23 cellular contexts compared by ENCODE assay signal in genomic region chr7:149779502-149779805, GRCh38. TPM values are rescaled to one million over a fixed set of nuclear protein-coding genes. Genes with fewer than 3 reads are reported as not detected.
DNase-seq lines count a peak whose midpoint lies in the region; ATAC-seq, FAIRE-seq and TF ChIP-seq lines count a peak whose summit lies in the region.
"Had no signal": no experiment of that assay in that cellular context is flagged by ENCODE, and none has a peak within 500 bp of the region (broad histone marks: within the 10 kb centered on the region; RNA-seq: fewer than 3 reads in every experiment).

No MANE protein-coding gene starts in this region.

- TF ChIP-seq CTCF in HEK293 (tag by site-specific recombination; IDR thresholded peaks at IDR 0.05) (no peak), chondrocyte (IDR thresholded peaks at IDR 0.05) (no peak), D721Med (IDR thresholded peaks at IDR 0.05; ENCODE audit: insufficient read depth, missing control alignments) (no peak)

- DNase-seq in activated naive CD8-positive, alpha-beta T cell treated with anti-CD3 and anti-CD28 coated beads, Interleukin-2, amount 10 ng/mL, durations not matched to agents 7 days and 5 days, result peak; percentile 27
- DNase-seq in activated naive CD8-positive, alpha-beta T cell treated with anti-CD3 and anti-CD28 coated beads for 36 hours, result no peak
- DNase-seq in chondrocyte (ENCODE audit: low spot score) (peak; percentile 68), D721Med (ENCODE audit: insufficient read length, low spot score) (no peak), Kasumi-1 (lab: John Stamatoyannopoulos, UW) (no peak)
- DNase-seq: Caco-2; CD4-positive, CD25-positive, alpha-beta regulatory T cell; CD8-positive, alpha-beta T cell; DMS 273 treated with DMSO at 0.1 percent for 48 hours; DMS79; EL; GDM1; GOT3 had no signal

- POLR2A ChIA-PET in activated naive CD8-positive, alpha-beta T cell treated with anti-CD3 and anti-CD28 coated beads, Interleukin-2, amount 10 ng/mL, durations not matched to agents 7 days and 5 days (lab: Charles Lee), result no interaction called here
- POLR2A ChIA-PET in HEK293 (lab: Yijun Ruan, JAX), result interaction anchor here (1.4 kb wide), 1 partner anchor 8 kb away, joined by 4 read pairs; no protein-coding TSS in a partner anchor

- no peak for ATAC-seq in activated naive CD8-positive, alpha-beta T cell treated with anti-CD3 and anti-CD28 coated beads, Interleukin-2, amount 10 ng/mL, durations not matched to agents 7 days and 5 days (ENCODE audit: low read depth)
- ATAC-seq: CD8-positive, alpha-beta T cell; GM12878 had no signal

- H3K9me3 Mint-ChIP-seq in activated naive CD8-positive, alpha-beta T cell treated with anti-CD3 and anti-CD28 coated beads, Interleukin-2, amount 10 ng/mL, durations not matched to agents 7 days and 5 days, result no peaks in the 10 kb centered on the region
- H3K9me3 Mint-ChIP-seq in activated naive CD8-positive, alpha-beta T cell treated with anti-CD3 and anti-CD28 coated beads for 36 hours, result no peaks in the 10 kb centered on the region
- H3K9me3 Mint-ChIP-seq in chondrocyte (ENCODE audit: low read depth), result no peaks in the 10 kb centered on the region
- H3K9me3 Mint-ChIP-seq: CD4-positive, CD25-positive, alpha-beta regulatory T cell; CD8-positive, alpha-beta T cell had no signal

- peaks cover 21% of the 10 kb centered on the region for H3K27me3 Mint-ChIP-seq in activated naive CD8-positive, alpha-beta T cell treated with anti-CD3 and anti-CD28 coated beads, Interleukin-2, amount 10 ng/mL, durations not matched to agents 7 days and 5 days
- H3K27me3 Mint-ChIP-seq in activated naive CD8-positive, alpha-beta T cell treated with anti-CD3 and anti-CD28 coated beads for 36 hours, result no peaks in the 10 kb centered on the region
- H3K27me3 Mint-ChIP-seq in chondrocyte (ENCODE audit: low read depth), result no peaks in the 10 kb centered on the region
- H3K27me3 Mint-ChIP-seq: B cell had no signal

- H3K4me1 Mint-ChIP-seq in activated naive CD8-positive, alpha-beta T cell treated with anti-CD3 and anti-CD28 coated beads, Interleukin-2, amount 10 ng/mL, durations not matched to agents 7 days and 5 days, result no peaks in the 10 kb centered on the region
- peaks cover 3% of the 10 kb centered on the region for H3K4me1 Mint-ChIP-seq in activated naive CD8-positive, alpha-beta T cell treated with anti-CD3 and anti-CD28 coated beads for 36 hours
- H3K4me1 Mint-ChIP-seq in chondrocyte (ENCODE audit: low read depth), result peaks cover 4% of the 10 kb centered on the region

- H3K9me3 ChIP-seq in HEK293 (ENCODE audit: control insufficient read depth, insufficient read depth, low read depth, low read length), result no peaks in the 10 kb centered on the region
- H3K9me3 ChIP-seq: BLaER1, Caco-2, HAP-1 had no signal

- H3K36me3 Mint-ChIP-seq in activated naive CD8-positive, alpha-beta T cell treated with anti-CD3 and anti-CD28 coated beads, Interleukin-2, amount 10 ng/mL, durations not matched to agents 7 days and 5 days, result no peaks in the 10 kb centered on the region
- H3K36me3 Mint-ChIP-seq in activated naive CD8-positive, alpha-beta T cell treated with anti-CD3 and anti-CD28 coated beads for 36 hours, result no peaks in the 10 kb centered on the region
- H3K36me3 Mint-ChIP-seq in chondrocyte (ENCODE audit: low read depth), result no peaks in the 10 kb centered on the region
- H3K36me3 Mint-ChIP-seq: CD4-positive, CD25-positive, alpha-beta regulatory T cell; CD8-positive, alpha-beta T cell had no signal

- H3K36me3 ChIP-seq in HEK293 (ENCODE audit: control insufficient read depth in 2 of 2, insufficient read depth in 1 of 2, low read length in 2 of 2), result no peaks in the 10 kb centered on the region
- H3K36me3 ChIP-seq: BLaER1, HAP-1 had no signal

- H3K4me3 Mint-ChIP-seq in activated naive CD8-positive, alpha-beta T cell treated with anti-CD3 and anti-CD28 coated beads, Interleukin-2, amount 10 ng/mL, durations not matched to agents 7 days and 5 days, result no peak overlapping the region
- H3K4me3 Mint-ChIP-seq in activated naive CD8-positive, alpha-beta T cell treated with anti-CD3 and anti-CD28 coated beads for 36 hours, result no peak overlapping the region
- no peak overlapping the region for H3K4me3 Mint-ChIP-seq in chondrocyte (ENCODE audit: unreplicated experiment)
- H3K4me3 Mint-ChIP-seq: B cell; CD4-positive, CD25-positive, alpha-beta regulatory T cell; CD8-positive, alpha-beta T cell had no signal

- H3K27ac Mint-ChIP-seq in activated naive CD8-positive, alpha-beta T cell treated with anti-CD3 and anti-CD28 coated beads, Interleukin-2, amount 10 ng/mL, durations not matched to agents 7 days and 5 days, result no peak overlapping the region
- H3K27ac Mint-ChIP-seq in activated naive CD8-positive, alpha-beta T cell treated with anti-CD3 and anti-CD28 coated beads for 36 hours, result no peak overlapping the region
- H3K27ac Mint-ChIP-seq in chondrocyte (ENCODE audit: unreplicated experiment), result no peak overlapping the region
- H3K27ac Mint-ChIP-seq: B cell; CD4-positive, CD25-positive, alpha-beta regulatory T cell; CD8-positive, alpha-beta T cell had no signal

- H3K4me1 ChIP-seq in HEK293 (ENCODE audit: control insufficient read depth, insufficient read depth, low read length), result no peaks in the 10 kb centered on the region
- H3K4me1 ChIP-seq: Caco-2, HAP-1 had no signal

- FAIRE-seq in D721Med (lab: Jason Lieb, UNC), result no peak
- FAIRE-seq: A204.1, GM12878, GM19239, H54 had no signal

- no peak overlapping the region for H3K4me3 ChIP-seq in HEK293 (ENCODE audit: low read depth, low read length)
- H3K4me3 ChIP-seq: BLaER1, GM12878, HAP-1 had no signal

- CTCF ChIA-PET in HEK293 (lab: Yijun Ruan, JAX), result interaction anchor here (1.2 kb wide), 1 partner anchor 27 kb away, joined by 3 read pairs; no protein-coding TSS in a partner anchor

- H3K27ac ChIP-seq in HEK293 (ENCODE audit: extremely low read depth, low read depth, low read length), result no peak overlapping the region
- H3K27ac ChIP-seq: 22Rv1, BLaER1, C4-2B had no signal

TF ChIP-seq in HEK293, 187 proteins besides CTCF, POLR2A, EP300 and RAD21:
- TF ChIP-seq GLIS2 (tag by site-specific recombination; IDR thresholded peaks at IDR 0.05) (peak; percentile 47; the same call in 1 of the 2 replicates), FEZF1 (tag by site-specific recombination; IDR thresholded peaks at IDR 0.05) (no peak)

RNA-seq across cellular contexts. Expression of gene ZNF467, which starts 6.1 kb away (rescaled TPM):
- 1 to 10 TPM in 1 of 2 experiments, under 1 TPM in 1; 0.83 to 1.0 TPM for total RNA-seq in activated naive CD8-positive, alpha-beta T cell treated with anti-CD3 and anti-CD28 coated beads, Interleukin-2, amount 10 ng/mL, durations not matched to agents 7 days and 5 days
- total RNA-seq in activated naive CD8-positive, alpha-beta T cell treated with anti-CD3 and anti-CD28 coated beads for 36 hours, result under 1 TPM; 0.21 to 0.22 TPM
- total RNA-seq in chondrocyte, result 2.3 to 3.5 TPM (median 3.1 TPM) in 3 replicates
- total RNA-seq: GM12878 had no signal

RNA-seq across cellular contexts. Expression of gene ZNF862, which starts 58.7 kb away (rescaled TPM):
- 10 to 100 TPM; 44.1 to 45.6 TPM for total RNA-seq in activated naive CD8-positive, alpha-beta T cell treated with anti-CD3 and anti-CD28 coated beads, Interleukin-2, amount 10 ng/mL, durations not matched to agents 7 days and 5 days
- 1 to 10 TPM; 5.9 to 7.0 TPM for total RNA-seq in activated naive CD8-positive, alpha-beta T cell treated with anti-CD3 and anti-CD28 coated beads for 36 hours
- 15.9 to 17.6 TPM (median 16.3 TPM) in 3 replicates for total RNA-seq in chondrocyte

Comparison
In these comparisons a context has a peak if more than half of its experiments do, and no peak if none do; other contexts are left out.
1. DNase-seq: peak in activated naive CD8-positive, alpha-beta T cell treated with anti-CD3 and anti-CD28 coated beads, Interleukin-2, amount 10 ng/mL, durations not matched to agents 7 days and 5 days (single experiment) and chondrocyte (single experiment); none in activated naive CD8-positive, alpha-beta T cell treated with anti-CD3 and anti-CD28 coated beads for 36 hours (single experiment), D721Med (single experiment) and Kasumi-1 (0 of 2).